ENCODE assay signal across 1 cellular context in the genomic region with DNA sequence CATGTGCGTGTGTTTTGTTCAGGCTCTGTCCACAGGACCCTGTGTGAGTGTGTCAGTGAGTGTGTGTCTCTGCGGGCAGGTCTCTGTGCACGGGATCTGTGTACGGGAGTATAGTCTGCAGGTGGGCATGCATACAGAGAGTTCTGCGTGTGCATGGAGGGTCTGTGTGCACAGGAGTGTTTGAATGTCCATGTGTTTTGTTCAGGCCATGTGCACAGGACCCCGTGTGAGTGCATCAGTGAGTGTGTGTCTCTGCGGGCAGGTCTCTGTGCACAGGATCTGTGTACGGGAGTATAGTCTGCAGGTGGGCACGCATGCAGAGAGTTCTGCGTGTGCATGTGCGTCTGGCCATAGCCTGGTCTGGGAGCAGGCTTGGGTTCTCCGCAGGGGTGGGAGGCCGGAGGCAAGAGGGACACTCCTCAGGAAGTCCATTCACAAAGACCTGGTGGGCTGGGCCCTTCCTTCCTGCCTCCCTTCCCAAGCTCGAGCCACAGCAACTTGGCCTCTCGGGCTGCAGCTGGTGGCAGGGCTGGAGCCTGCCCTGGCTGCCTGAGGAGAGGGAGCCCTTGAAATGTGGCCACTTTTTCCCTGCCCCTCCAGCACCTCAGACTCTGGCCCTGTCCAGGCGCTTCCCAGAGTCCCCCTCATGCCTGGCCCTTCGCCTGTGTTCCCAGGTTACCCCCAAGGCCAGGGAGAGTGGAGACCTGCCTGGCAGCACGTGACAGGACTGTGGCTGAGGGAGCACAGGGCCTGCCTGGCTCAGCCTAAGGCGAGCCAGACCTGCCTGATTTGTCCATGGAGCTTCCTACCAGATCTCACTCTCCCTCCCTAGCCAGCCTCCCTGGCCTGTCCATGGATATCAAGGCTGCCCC.
TF ChIP-seq lines count a peak whose summit lies in the region.

No MANE protein-coding gene starts in this region.

TF ChIP-seq in HepG2, 621 proteins besides CTCF, POLR2A, EP300 and RAD21 (continued from another document and continues in another):
- TF ChIP-seq HMGXB4 (CRISPR knock-in tag; IDR thresholded peaks at IDR 0.05; ENCODE audit: borderline replicate concordance in 1 of 2, low read depth in 1 of 2), result peak in 1 of 2 experiments; percentile 43; a peak in 1 of 4 replicates
- no peak for TF ChIP-seq MAFK (conservative IDR thresholded peaks at IDR 0.05 in 1 of 2, IDR thresholded peaks at IDR 0.05 in 1 of 2; ENCODE audit: low read length in 2 of 2)
- TF ChIP-seq DPF2 (CRISPR knock-in tag; IDR thresholded peaks at IDR 0.05; ENCODE audit: borderline replicate concordance, low read depth), result 0 out of 2 replicates have a peak, but pooled peaks have one; percentile 19
- TF ChIP-seq ZZZ3 (CRISPR knock-in tag; IDR thresholded peaks at IDR 0.05; ENCODE audit: borderline replicate concordance), result no peak
- TF ChIP-seq TFDP2 (CRISPR knock-in tag; IDR thresholded peaks at IDR 0.05), result peak; percentile 64
- TF ChIP-seq ZKSCAN8 (CRISPR knock-in tag; IDR thresholded peaks at IDR 0.05; ENCODE audit: borderline replicate concordance), result no peak
- no peak for TF ChIP-seq FUBP1 (CRISPR knock-in tag; IDR thresholded peaks at IDR 0.05; ENCODE audit: borderline replicate concordance)
- no peak for TF ChIP-seq ZNF253 (CRISPR knock-in tag; IDR thresholded peaks at IDR 0.05; ENCODE audit: borderline replicate concordance)
- TF ChIP-seq THAP8 (CRISPR knock-in tag; IDR thresholded peaks at IDR 0.05; ENCODE audit: borderline replicate concordance), result no peak
- TF ChIP-seq, protein P1, sequence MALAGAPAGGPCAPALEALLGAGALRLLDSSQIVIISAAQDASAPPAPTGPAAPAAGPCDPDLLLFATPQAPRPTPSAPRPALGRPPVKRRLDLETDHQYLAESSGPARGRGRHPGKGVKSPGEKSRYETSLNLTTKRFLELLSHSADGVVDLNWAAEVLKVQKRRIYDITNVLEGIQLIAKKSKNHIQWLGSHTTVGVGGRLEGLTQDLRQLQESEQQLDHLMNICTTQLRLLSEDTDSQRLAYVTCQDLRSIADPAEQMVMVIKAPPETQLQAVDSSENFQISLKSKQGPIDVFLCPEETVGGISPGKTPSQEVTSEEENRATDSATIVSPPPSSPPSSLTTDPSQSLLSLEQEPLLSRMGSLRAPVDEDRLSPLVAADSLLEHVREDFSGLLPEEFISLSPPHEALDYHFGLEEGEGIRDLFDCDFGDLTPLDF (CRISPR knock-in tag; IDR thresholded peaks at IDR 0.05), result no peak
- no peak for TF ChIP-seq ZNF496 (CRISPR knock-in tag; IDR thresholded peaks at IDR 0.05; ENCODE audit: insufficient replicate concordance)
- TF ChIP-seq ZNF598 (CRISPR knock-in tag; IDR thresholded peaks at IDR 0.05; ENCODE audit: borderline replicate concordance), result no peak
- TF ChIP-seq HMGA1 (CRISPR knock-in tag; conservative IDR thresholded peaks at IDR 0.05), result no peak
- no peak for TF ChIP-seq ZMYM2 (CRISPR knock-in tag; IDR thresholded peaks at IDR 0.05)
- no peak for TF ChIP-seq ZNF780A (CRISPR knock-in tag; IDR thresholded peaks at IDR 0.05)
- TF ChIP-seq, protein P2, sequence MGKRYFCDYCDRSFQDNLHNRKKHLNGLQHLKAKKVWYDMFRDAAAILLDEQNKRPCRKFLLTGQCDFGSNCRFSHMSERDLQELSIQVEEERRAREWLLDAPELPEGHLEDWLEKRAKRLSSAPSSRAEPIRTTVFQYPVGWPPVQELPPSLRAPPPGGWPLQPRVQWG (CRISPR knock-in tag; IDR thresholded peaks at IDR 0.05; ENCODE audit: borderline replicate concordance, low read depth), result no peak
- TF ChIP-seq, protein P3, sequence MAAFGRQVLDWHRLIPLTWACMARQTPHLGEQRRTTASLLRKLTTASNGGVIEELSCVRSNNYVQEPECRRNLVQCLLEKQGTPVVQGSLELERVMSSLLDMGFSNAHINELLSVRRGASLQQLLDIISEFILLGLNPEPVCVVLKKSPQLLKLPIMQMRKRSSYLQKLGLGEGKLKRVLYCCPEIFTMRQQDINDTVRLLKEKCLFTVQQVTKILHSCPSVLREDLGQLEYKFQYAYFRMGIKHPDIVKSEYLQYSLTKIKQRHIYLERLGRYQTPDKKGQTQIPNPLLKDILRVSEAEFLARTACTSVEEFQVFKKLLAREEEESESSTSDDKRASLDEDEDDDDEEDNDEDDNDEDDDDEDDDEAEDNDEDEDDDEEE (CRISPR knock-in tag; IDR thresholded peaks at IDR 0.05), result no peak; the same call in 1 of the 2 replicates
- TF ChIP-seq, protein P4, sequence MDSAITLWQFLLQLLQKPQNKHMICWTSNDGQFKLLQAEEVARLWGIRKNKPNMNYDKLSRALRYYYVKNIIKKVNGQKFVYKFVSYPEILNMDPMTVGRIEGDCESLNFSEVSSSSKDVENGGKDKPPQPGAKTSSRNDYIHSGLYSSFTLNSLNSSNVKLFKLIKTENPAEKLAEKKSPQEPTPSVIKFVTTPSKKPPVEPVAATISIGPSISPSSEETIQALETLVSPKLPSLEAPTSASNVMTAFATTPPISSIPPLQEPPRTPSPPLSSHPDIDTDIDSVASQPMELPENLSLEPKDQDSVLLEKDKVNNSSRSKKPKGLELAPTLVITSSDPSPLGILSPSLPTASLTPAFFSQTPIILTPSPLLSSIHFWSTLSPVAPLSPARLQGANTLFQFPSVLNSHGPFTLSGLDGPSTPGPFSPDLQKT (CRISPR knock-in tag; IDR thresholded peaks at IDR 0.05; ENCODE audit: borderline replicate concordance), result no peak
- no peak for TF ChIP-seq MTF1 (CRISPR knock-in tag; IDR thresholded peaks at IDR 0.05)
- TF ChIP-seq ATRX (CRISPR knock-in tag; IDR thresholded peaks at IDR 0.05; ENCODE audit: borderline replicate concordance), result no peak
- no peak for TF ChIP-seq RFXANK (CRISPR knock-in tag; IDR thresholded peaks at IDR 0.05)
- TF ChIP-seq, protein P5, sequence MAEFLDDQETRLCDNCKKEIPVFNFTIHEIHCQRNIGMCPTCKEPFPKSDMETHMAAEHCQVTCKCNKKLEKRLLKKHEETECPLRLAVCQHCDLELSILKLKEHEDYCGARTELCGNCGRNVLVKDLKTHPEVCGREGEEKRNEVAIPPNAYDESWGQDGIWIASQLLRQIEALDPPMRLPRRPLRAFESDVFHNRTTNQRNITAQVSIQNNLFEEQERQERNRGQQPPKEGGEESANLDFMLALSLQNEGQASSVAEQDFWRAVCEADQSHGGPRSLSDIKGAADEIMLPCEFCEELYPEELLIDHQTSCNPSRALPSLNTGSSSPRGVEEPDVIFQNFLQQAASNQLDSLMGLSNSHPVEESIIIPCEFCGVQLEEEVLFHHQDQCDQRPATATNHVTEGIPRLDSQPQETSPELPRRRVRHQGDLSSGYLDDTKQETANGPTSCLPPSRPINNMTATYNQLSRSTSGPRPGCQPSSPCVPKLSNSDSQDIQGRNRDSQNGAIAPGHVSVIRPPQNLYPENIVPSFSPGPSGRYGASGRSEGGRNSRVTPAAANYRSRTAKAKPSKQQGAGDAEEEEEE (CRISPR knock-in tag; IDR thresholded peaks at IDR 0.05; ENCODE audit: borderline replicate concordance), result 0 out of 2 replicates have a peak, but pooled peaks have one; percentile 68
- no peak for TF ChIP-seq MBD4 (IDR thresholded peaks at IDR 0.05; ENCODE audit: borderline replicate concordance, low read length)
- no peak for TF ChIP-seq IRX3 (CRISPR knock-in tag; IDR thresholded peaks at IDR 0.05; ENCODE audit: borderline replicate concordance, low read depth)
- no peak for TF ChIP-seq RFX3 (CRISPR knock-in tag; IDR thresholded peaks at IDR 0.05)
- no peak for TF ChIP-seq ZNF570 (CRISPR knock-in tag; IDR thresholded peaks at IDR 0.05; ENCODE audit: borderline replicate concordance)
- TF ChIP-seq, protein P6, sequence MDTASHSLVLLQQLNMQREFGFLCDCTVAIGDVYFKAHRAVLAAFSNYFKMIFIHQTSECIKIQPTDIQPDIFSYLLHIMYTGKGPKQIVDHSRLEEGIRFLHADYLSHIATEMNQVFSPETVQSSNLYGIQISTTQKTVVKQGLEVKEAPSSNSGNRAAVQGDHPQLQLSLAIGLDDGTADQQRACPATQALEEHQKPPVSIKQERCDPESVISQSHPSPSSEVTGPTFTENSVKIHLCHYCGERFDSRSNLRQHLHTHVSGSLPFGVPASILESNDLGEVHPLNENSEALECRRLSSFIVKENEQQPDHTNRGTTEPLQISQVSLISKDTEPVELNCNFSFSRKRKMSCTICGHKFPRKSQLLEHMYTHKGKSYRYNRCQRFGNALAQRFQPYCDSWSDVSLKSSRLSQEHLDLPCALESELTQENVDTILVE (CRISPR knock-in tag; IDR thresholded peaks at IDR 0.05), result no peak
- TF ChIP-seq IKZF1 (IDR thresholded peaks at IDR 0.05), result no peak
- no peak for TF ChIP-seq ZNF850 (CRISPR knock-in tag; conservative IDR thresholded peaks at IDR 0.05)
- peak; percentile 47; the same call in 1 of the 2 replicates for TF ChIP-seq SAP130 (CRISPR knock-in tag; IDR thresholded peaks at IDR 0.05; ENCODE audit: low read depth)
- TF ChIP-seq ZNF879 (CRISPR knock-in tag; IDR thresholded peaks at IDR 0.05), result no peak
- no peak for TF ChIP-seq ZNF790 (CRISPR knock-in tag; IDR thresholded peaks at IDR 0.05; ENCODE audit: borderline replicate concordance)
- no peak for TF ChIP-seq PCBP2 (optimal IDR thresholded peaks at IDR 0.05; ENCODE audit: low read depth, low read length, poor library complexity, severe bottlenecking)
- TF ChIP-seq DR1 (CRISPR knock-in tag; IDR thresholded peaks at IDR 0.05), result no peak
- TF ChIP-seq HDAC1 (CRISPR knock-in tag; IDR thresholded peaks at IDR 0.05), result no peak; the same call in 1 of the 2 replicates
- 0 out of 2 replicates have a peak, but pooled peaks have one; percentile 48 for TF ChIP-seq HIC2 (CRISPR knock-in tag; IDR thresholded peaks at IDR 0.05; ENCODE audit: low read depth)
- TF ChIP-seq ZNF713 (CRISPR knock-in tag; IDR thresholded peaks at IDR 0.05), result no peak
- 0 out of 2 replicates have a peak, but pooled peaks have one; percentile 54 for TF ChIP-seq SATB2 (CRISPR knock-in tag; IDR thresholded peaks at IDR 0.05)
- no peak for TF ChIP-seq NR2F6 (IDR thresholded peaks at IDR 0.05)
- no peak for TF ChIP-seq NR2F6 (CRISPR knock-in tag; IDR thresholded peaks at IDR 0.05)
- no peak for TF ChIP-seq ZNF180 (CRISPR knock-in tag; IDR thresholded peaks at IDR 0.05; ENCODE audit: borderline replicate concordance, low read depth)
- no peak for TF ChIP-seq NFYB (CRISPR knock-in tag; IDR thresholded peaks at IDR 0.05)
- peak; percentile 68; the same call in 1 of the 2 replicates for TF ChIP-seq HNRNPL (IDR thresholded peaks at IDR 0.05; ENCODE audit: low read depth, low read length)
- TF ChIP-seq KDM4B (CRISPR knock-in tag; IDR thresholded peaks at IDR 0.05), result no peak
